Comparison of ENCODE assay signal across 8 cellular contexts in genomic region chr2:71530246-71530986, GRCh38.
A peak's percentile ranks its signal among the peaks of the same experiment; 100 is the strongest.
DNase-seq lines count a peak whose midpoint lies in the region; ATAC-seq and TF ChIP-seq lines count a peak whose summit lies in the region.

No MANE protein-coding gene starts in this region.

- BruUV-seq in PC-9 (replicated peaks; lab: Mats Ljungman, UMichigan): no TSS peak

- intact Hi-C loops in PC-9 (cut with micrococcal nuclease; ENCODE audit: unreplicated experiment): loop anchor here (5.0 kb wide), 2 partner anchors 1217 to 1332 kb away; no protein-coding TSS in a partner anchor
- intact Hi-C loops in CD4-positive, alpha-beta memory T cell (cut with micrococcal nuclease): no loop called here

- no peaks in the 10 kb centered on the region for H3F3A ChIP-seq in PC-9 (ENCODE audit: insufficient read depth, low read depth)

- H3K9me3 Mint-ChIP-seq in activated CD8-positive, alpha-beta memory T cell treated with anti-CD3 and anti-CD28 coated beads, Interleukin-2, amount 10 ng/mL, durations not matched to agents 7 days and 5 days (ENCODE audit: low read depth): no peaks in the 10 kb centered on the region
- no peaks in the 10 kb centered on the region for H3K9me3 Mint-ChIP-seq in CD4-positive, alpha-beta memory T cell
- no peaks in the 10 kb centered on the region for H3K9me3 Mint-ChIP-seq in stimulated activated effector memory CD8-positive, alpha-beta T cell treated with anti-CD3 and anti-CD28 coated beads, Interleukin-12 subunit alpha, Interleukin-12 subunit beta, amount 100 ng/mL, for 72 hours

- CTCF ChIA-PET in activated CD8-positive, alpha-beta memory T cell treated with anti-CD3 and anti-CD28 coated beads, Interleukin-2, amount 10 ng/mL, durations not matched to agents 7 days and 5 days (lab: Charles Lee): interaction anchor here (0.6 to 2.2 kb wide), 12 partner anchors 9 to 1049 kb away, joined by 3 to 9 read pairs (median 4); no protein-coding TSS in a partner anchor
- CTCF ChIA-PET in PC-9 (lab: Charles Lee): interaction anchor here (0.6 kb wide), 2 partner anchors 28 to 112 kb away, joined by 4 read pairs; no protein-coding TSS in a partner anchor
- CTCF ChIA-PET in CD4-positive, alpha-beta memory T cell (lab: Charles Lee; ENCODE audit: partially characterized antibody): interaction anchor here (1.3 to 1.8 kb wide), 3 partner anchors 15 to 20 kb away, joined by 5 read pairs; no protein-coding TSS in a partner anchor

- 0 out of 2 replicates have a peak, but pooled peaks cover 6% of the 10 kb centered on the region for H3K9me3 ChIP-seq in PC-9 (ENCODE audit: insufficient read depth, low read depth)
- no peaks in the 10 kb centered on the region for H3K9me3 ChIP-seq in CD4-positive, alpha-beta memory T cell (ENCODE audit: control insufficient read depth in 1 of 2, low read length in 2 of 2)

- no peaks in the 10 kb centered on the region for H3K36me3 Mint-ChIP-seq in activated CD8-positive, alpha-beta memory T cell treated with anti-CD3 and anti-CD28 coated beads, Interleukin-2, amount 10 ng/mL, durations not matched to agents 7 days and 5 days
- no peaks in the 10 kb centered on the region for H3K36me3 Mint-ChIP-seq in CD4-positive, alpha-beta memory T cell
- no peaks in the 10 kb centered on the region for H3K36me3 Mint-ChIP-seq in stimulated activated effector memory CD8-positive, alpha-beta T cell treated with anti-CD3 and anti-CD28 coated beads, Interleukin-12 subunit alpha, Interleukin-12 subunit beta, amount 100 ng/mL, for 72 hours

- no peak overlapping the region for H3K27ac Mint-ChIP-seq in activated CD8-positive, alpha-beta memory T cell treated with anti-CD3 and anti-CD28 coated beads, Interleukin-2, amount 10 ng/mL, durations not matched to agents 7 days and 5 days
- H3K27ac Mint-ChIP-seq in CD4-positive, alpha-beta memory T cell: no peak overlapping the region
- H3K27ac Mint-ChIP-seq in stimulated activated effector memory CD8-positive, alpha-beta T cell treated with anti-CD3 and anti-CD28 coated beads, Interleukin-12 subunit alpha, Interleukin-12 subunit beta, amount 100 ng/mL, for 72 hours: no peak overlapping the region

- H3K4me2 ChIP-seq in PC-9: no peak overlapping the region

- no peak overlapping the region for H3K4me3 Mint-ChIP-seq in activated CD8-positive, alpha-beta memory T cell treated with anti-CD3 and anti-CD28 coated beads, Interleukin-2, amount 10 ng/mL, durations not matched to agents 7 days and 5 days
- no peak overlapping the region for H3K4me3 Mint-ChIP-seq in CD4-positive, alpha-beta memory T cell
- no peak overlapping the region for H3K4me3 Mint-ChIP-seq in stimulated activated effector memory CD8-positive, alpha-beta T cell treated with anti-CD3 and anti-CD28 coated beads, Interleukin-12 subunit alpha, Interleukin-12 subunit beta, amount 100 ng/mL, for 72 hours

- H3K27me3 ChIP-seq in PC-9 (ENCODE audit: insufficient read depth, low read depth): no peaks in the 10 kb centered on the region
- no peaks in the 10 kb centered on the region for H3K27me3 ChIP-seq in CD4-positive, alpha-beta memory T cell (ENCODE audit: insufficient read depth, low read length)

- H3K9me2 ChIP-seq in PC-9 (ENCODE audit: insufficient read depth): no peaks in the 10 kb centered on the region

- no peak overlapping the region for H3K27ac ChIP-seq in PC-9
- H3K27ac ChIP-seq in CD4-positive, alpha-beta memory T cell (ENCODE audit: low read depth, low read length): no peak overlapping the region

- peaks cover 9% of the 10 kb centered on the region for H3K4me1 Mint-ChIP-seq in activated CD8-positive, alpha-beta memory T cell treated with anti-CD3 and anti-CD28 coated beads, Interleukin-2, amount 10 ng/mL, durations not matched to agents 7 days and 5 days
- no peaks in the 10 kb centered on the region for H3K4me1 Mint-ChIP-seq in CD4-positive, alpha-beta memory T cell
- no peaks in the 10 kb centered on the region for H3K4me1 Mint-ChIP-seq in stimulated activated effector memory CD8-positive, alpha-beta T cell treated with anti-CD3 and anti-CD28 coated beads, Interleukin-12 subunit alpha, Interleukin-12 subunit beta, amount 100 ng/mL, for 72 hours

- peaks cover 10% of the 10 kb centered on the region; the same call in 1 of the 2 replicates for H3K4me1 ChIP-seq in PC-9 (replicated peaks; ENCODE audit: insufficient read depth)
- no peaks in the 10 kb centered on the region for H3K4me1 ChIP-seq in CD4-positive, alpha-beta memory T cell (ENCODE audit: insufficient read depth, low read length)

- TF ChIP-seq CTCF in PC-9 (conservative IDR thresholded peaks at IDR 0.05): peak; percentile 84

- H3K27me3 Mint-ChIP-seq in activated CD8-positive, alpha-beta memory T cell treated with anti-CD3 and anti-CD28 coated beads, Interleukin-2, amount 10 ng/mL, durations not matched to agents 7 days and 5 days: peaks cover 8% of the 10 kb centered on the region
- peaks cover 16 to 45% of the 10 kb centered on the region in 2 donors for H3K27me3 Mint-ChIP-seq in CD4-positive, alpha-beta memory T cell

- H3K36me3 ChIP-seq in PC-9 (ENCODE audit: low read depth): no peaks in the 10 kb centered on the region; the same call in 1 of the 2 replicates
- H3K36me3 ChIP-seq in CD4-positive, alpha-beta memory T cell (ENCODE audit: insufficient read depth, low read length): no peaks in the 10 kb centered on the region

- H4K20me1 ChIP-seq in PC-9 (ENCODE audit: insufficient read depth): no peaks in the 10 kb centered on the region

- POLR2A ChIA-PET in PC-9 (lab: Charles Lee; ENCODE audit: unreplicated experiment): no interaction called here
- POLR2A ChIA-PET in CD4-positive, alpha-beta memory T cell (lab: Charles Lee; ENCODE audit: partially characterized antibody): no interaction called here

- no peak overlapping the region for H2AFZ ChIP-seq in PC-9

- H3K4me3 ChIP-seq in PC-9: no peak overlapping the region
- H3K4me3 ChIP-seq in CD4-positive, alpha-beta memory T cell (ENCODE audit: low read length in 2 of 2): no peak overlapping the region

- ATAC-seq in activated CD8-positive, alpha-beta memory T cell treated with anti-CD3 and anti-CD28 coated beads, Interleukin-2, amount 10 ng/mL, durations not matched to agents 7 days and 5 days: peak; percentile 57
- ATAC-seq in stimulated activated effector memory CD8-positive, alpha-beta T cell treated with anti-CD3 and anti-CD28 coated beads, Interleukin-12 subunit alpha, Interleukin-12 subunit beta, amount 100 ng/mL, for 72 hours: no peak

- no peak for DNase-seq in activated CD8-positive, alpha-beta memory T cell treated with anti-CD3 and anti-CD28 coated beads, Interleukin-2, amount 10 ng/mL, durations not matched to agents 7 days and 5 days
- DNase-seq in activated CD8-positive, alpha-beta memory T cell treated with anti-CD3 and anti-CD28 coated beads, Interleukin-2, amount 50 U/mL, for 4 hours: no peak
- DNase-seq in HK-2 (ENCODE audit: unreplicated experiment): peak; percentile 19
- peak in 1 of 2 experiments; percentile 22 for DNase-seq in PC-9
- peak; percentile 76 for DNase-seq in dermis blood vessel endothelial cell
- peak; percentile 51 for DNase-seq in medulla oblongata (ENCODE audit: extremely low spot score)
- DNase-seq in CD4-positive, alpha-beta memory T cell: no peak
- no peak for DNase-seq in stimulated activated effector memory CD8-positive, alpha-beta T cell treated with anti-CD3 and anti-CD28 coated beads, Interleukin-12 subunit alpha, Interleukin-12 subunit beta, amount 100 ng/mL, for 72 hours (ENCODE audit: low spot score in 2 of 2)

- H3K79me2 ChIP-seq in PC-9 (ENCODE audit: low read depth): no peaks in the 10 kb centered on the region

Comparison
In these comparisons a context has a peak if more than half of its experiments do, and no peak if none do; other contexts are left out.
1. DNase-seq: peak in HK-2 (single experiment), dermis blood vessel endothelial cell (single experiment) and medulla oblongata (single experiment); none in activated CD8-positive, alpha-beta memory T cell treated with anti-CD3 and anti-CD28 coated beads, Interleukin-2, amount 10 ng/mL, durations not matched to agents 7 days and 5 days (single experiment), activated CD8-positive, alpha-beta memory T cell treated with anti-CD3 and anti-CD28 coated beads, Interleukin-2, amount 50 U/mL, for 4 hours (single experiment), CD4-positive, alpha-beta memory T cell (0 of 5) and stimulated activated effector memory CD8-positive, alpha-beta T cell treated with anti-CD3 and anti-CD28 coated beads, Interleukin-12 subunit alpha, Interleukin-12 subunit beta, amount 100 ng/mL, for 72 hours (0 of 2).